Comparison of ENCODE assay signal across 10 cellular contexts in the genomic region with DNA sequence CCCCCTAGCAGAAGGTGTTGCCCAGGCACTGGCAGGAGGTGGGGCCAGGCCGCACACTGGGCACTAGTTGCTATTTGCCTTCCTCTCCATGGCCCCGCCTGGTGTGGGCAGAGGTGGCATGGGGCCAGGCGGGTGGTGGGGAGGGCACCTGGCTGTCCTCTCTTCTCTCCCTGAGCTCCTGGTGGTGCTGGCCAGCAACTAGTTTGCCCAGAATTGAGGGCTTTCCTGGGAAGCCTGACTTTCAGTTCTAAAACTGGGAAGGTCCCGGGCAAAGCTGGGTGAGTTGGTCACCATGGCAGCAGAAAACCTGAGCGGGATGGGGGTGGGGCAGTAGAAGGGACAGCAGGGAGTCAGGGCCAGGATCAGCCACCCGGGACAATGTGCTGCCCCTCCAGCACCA. TPM values are rescaled to one million over a fixed set of nuclear protein-coding genes. Genes with fewer than 3 reads are reported as not detected.
DNase-seq lines count a peak whose midpoint lies in the region; ATAC-seq and TF ChIP-seq lines count a peak whose summit lies in the region.
"Had no signal": no experiment of that assay in that cellular context is flagged by ENCODE, and none has a peak within 500 bp of the region (broad histone marks: within the 10 kb centered on the region; RNA-seq: fewer than 3 reads in every experiment).

No MANE protein-coding gene starts in this region.

- peaks cover 8 to 52% of the 10 kb centered on the region in 2 donors for H3K4me1 ChIP-seq in muscle layer of duodenum (ENCODE audit: control insufficient read depth in 1 of 2, insufficient read depth in 2 of 2, low read length in 2 of 2)

- no peak overlapping the region for H3K4me3 Mint-ChIP-seq in chondrocyte (ENCODE audit: unreplicated experiment)
- H3K4me3 Mint-ChIP-seq in activated CD4-positive, alpha-beta memory T cell treated with anti-CD3 and anti-CD28 coated beads, Interleukin-2, amount 10 ng/mL, durations not matched to agents 7 days and 5 days, result no peak overlapping the region
- H3K4me3 Mint-ChIP-seq: CD4-positive, alpha-beta T cell had no signal

- ATAC-seq in HG02610 (IDR thresholded peaks at IDR 0.05; ENCODE audit: unreplicated experiment), result no peak

- POLR2A ChIA-PET in activated CD4-positive, alpha-beta memory T cell treated with anti-CD3 and anti-CD28 coated beads, Interleukin-2, amount 10 ng/mL, durations not matched to agents 7 days and 5 days (lab: Charles Lee), result interaction anchor here (0.9 kb wide), 1 partner anchor 42 kb away, joined by 3 read pairs; no protein-coding TSS in a partner anchor

- DNase-seq in C1 segment of cervical spinal cord (lab: John Stamatoyannopoulos, UW) (peak in 10 of 14 donors; percentile 5 to 82 (median 54)), NCI-H1105 treated with DMSO at 0.1 percent for 48 hours (lab: John Stamatoyannopoulos, UW) (peak; percentile 56), chondrocyte (ENCODE audit: low spot score) (no peak), T-helper 9 cell (no peak)
- no peak for DNase-seq in stimulated activated CD4-positive, alpha-beta T cell treated with anti-CD3 and anti-CD28 coated beads, Interleukin-4, amount 100 ng/mL, for 24 hours
- DNase-seq in activated CD4-positive, alpha-beta memory T cell treated with anti-CD3 and anti-CD28 coated beads, Interleukin-2, amount 10 ng/mL, durations not matched to agents 7 days and 5 days, result no peak
- DNase-seq: CD4-positive, alpha-beta T cell; OCI-M1 had no signal

- no peak overlapping the region for H3K4me3 ChIP-seq in muscle layer of duodenum (ENCODE audit: low read depth in 1 of 2, low read length in 2 of 2)

- no peaks in the 10 kb centered on the region for H3K27me3 ChIP-seq in muscle layer of duodenum (ENCODE audit: low read depth, low read length)

- peak overlapping the region; percentile 77 for H3K27ac ChIP-seq in muscle layer of duodenum (ENCODE audit: low read length)

- CTCF ChIA-PET in activated CD4-positive, alpha-beta memory T cell treated with anti-CD3 and anti-CD28 coated beads, Interleukin-2, amount 10 ng/mL, durations not matched to agents 7 days and 5 days (lab: Charles Lee), result no interaction called here

- TF ChIP-seq CTCF in chondrocyte (IDR thresholded peaks at IDR 0.05), result no peak

- no peaks in the 10 kb centered on the region for H3K9me3 ChIP-seq in muscle layer of duodenum (ENCODE audit: control insufficient read depth in 1 of 2, low read length in 2 of 2)

- H3K4me1 Mint-ChIP-seq in chondrocyte (ENCODE audit: low read depth), result peaks cover 49% of the 10 kb centered on the region
- H3K4me1 Mint-ChIP-seq in activated CD4-positive, alpha-beta memory T cell treated with anti-CD3 and anti-CD28 coated beads, Interleukin-2, amount 10 ng/mL, durations not matched to agents 7 days and 5 days, result peaks cover 32% of the 10 kb centered on the region

- no peaks in the 10 kb centered on the region for H3K27me3 Mint-ChIP-seq in chondrocyte (ENCODE audit: low read depth)
- H3K27me3 Mint-ChIP-seq in activated CD4-positive, alpha-beta memory T cell treated with anti-CD3 and anti-CD28 coated beads, Interleukin-2, amount 10 ng/mL, durations not matched to agents 7 days and 5 days, result no peaks in the 10 kb centered on the region
- H3K27me3 Mint-ChIP-seq: CD4-positive, alpha-beta T cell had no signal

- H3K36me3 ChIP-seq in muscle layer of duodenum (ENCODE audit: control insufficient read depth in 1 of 2, insufficient read depth in 2 of 2, low read length in 2 of 2), result no peaks in the 10 kb centered on the region

- H3K9me3 Mint-ChIP-seq in chondrocyte (ENCODE audit: low read depth), result no peaks in the 10 kb centered on the region
- no peaks in the 10 kb centered on the region for H3K9me3 Mint-ChIP-seq in activated CD4-positive, alpha-beta memory T cell treated with anti-CD3 and anti-CD28 coated beads, Interleukin-2, amount 10 ng/mL, durations not matched to agents 7 days and 5 days
- H3K9me3 Mint-ChIP-seq: CD4-positive, alpha-beta T cell had no signal

- peak overlapping the region; percentile 63 for H3K27ac Mint-ChIP-seq in chondrocyte (ENCODE audit: unreplicated experiment)
- no peak overlapping the region for H3K27ac Mint-ChIP-seq in activated CD4-positive, alpha-beta memory T cell treated with anti-CD3 and anti-CD28 coated beads, Interleukin-2, amount 10 ng/mL, durations not matched to agents 7 days and 5 days
- H3K27ac Mint-ChIP-seq: CD4-positive, alpha-beta T cell had no signal

- H3K36me3 Mint-ChIP-seq in chondrocyte (ENCODE audit: low read depth), result no peaks in the 10 kb centered on the region
- H3K36me3 Mint-ChIP-seq in activated CD4-positive, alpha-beta memory T cell treated with anti-CD3 and anti-CD28 coated beads, Interleukin-2, amount 10 ng/mL, durations not matched to agents 7 days and 5 days (ENCODE audit: low read depth), result no peaks in the 10 kb centered on the region

RNA-seq across cellular contexts. Expression of gene RBM38, which starts 48.2 kb away (rescaled TPM):
- 10.8 to 12.0 TPM (median 11.2 TPM) in 3 replicates for total RNA-seq in chondrocyte
- total RNA-seq in activated CD4-positive, alpha-beta memory T cell treated with anti-CD3 and anti-CD28 coated beads, Interleukin-2, amount 10 ng/mL, durations not matched to agents 7 days and 5 days, result 100 to 1,000 TPM; 116 to 119 TPM

Comparison
In these comparisons a context has a peak if more than half of its experiments do, and no peak if none do; other contexts are left out.
1. DNase-seq: peak in C1 segment of cervical spinal cord (10 of 14) and NCI-H1105 treated with DMSO at 0.1 percent for 48 hours (single experiment); none in chondrocyte (single experiment), T-helper 9 cell (single experiment), stimulated activated CD4-positive, alpha-beta T cell treated with anti-CD3 and anti-CD28 coated beads, Interleukin-4, amount 100 ng/mL, for 24 hours (single experiment) and activated CD4-positive, alpha-beta memory T cell treated with anti-CD3 and anti-CD28 coated beads, Interleukin-2, amount 10 ng/mL, durations not matched to agents 7 days and 5 days (single experiment).